9 cellular contexts compared by ENCODE assay signal in genomic region chr12:54579696-54580333, GRCh38. TPM values are rescaled to one million over a fixed set of nuclear protein-coding genes. Genes with fewer than 3 reads are reported as not detected.
DNase-seq lines count a peak whose midpoint lies in the region; TF ChIP-seq lines count a peak whose summit lies in the region.
"Had no signal": no experiment of that assay in that cellular context is flagged by ENCODE, and none has a peak within 500 bp of the region (broad histone marks: within the 10 kb centered on the region; RNA-seq: fewer than 3 reads in every experiment).

No MANE protein-coding gene starts in this region.

- no peaks in the 10 kb centered on the region for H3K9me3 Mint-ChIP-seq in H9

- H3K36me3 ChIP-seq in Loucy (ENCODE audit: insufficient read depth, low read length) (peaks cover 40% of the 10 kb centered on the region; the same call in 1 of the 2 replicates), iPS DF 6.9 (ENCODE audit: control insufficient read depth, insufficient read depth, low read length) (no peaks in the 10 kb centered on the region)

- no peak overlapping the region for H4K5ac ChIP-seq in H9 (ENCODE audit: insufficient read length, low read depth, low read length)

- no peak overlapping the region for H3K18ac ChIP-seq in H9 (ENCODE audit: insufficient read length, low read depth, low read length)

- H2BK5ac ChIP-seq in H9 (ENCODE audit: insufficient read length, low read length), result no peak overlapping the region

- H4K8ac ChIP-seq in H9 (replicated peaks; ENCODE audit: insufficient read length, low read depth, low read length), result no peak overlapping the region

- H3K9ac ChIP-seq in H9 (ENCODE audit: extremely low read depth, insufficient read length, low read length), result no peak overlapping the region
- no peak overlapping the region for H3K9ac ChIP-seq in Loucy (ENCODE audit: low read depth, low read length, poor library complexity, severe bottlenecking)

- no peak overlapping the region for H2BK15ac ChIP-seq in H9 (ENCODE audit: low read depth, low read length)

- no peaks in the 10 kb centered on the region for H3K9me2 ChIP-seq in Loucy (replicated peaks; ENCODE audit: low read depth, low read length)

- no peak overlapping the region for H2AK5ac ChIP-seq in H9 (ENCODE audit: insufficient read length, low read length)

- peaks cover 0 to 6% (median 0%) of the 10 kb centered on the region in 3 experiments; a peak in 4 of 7 replicates for H3K36me3 Mint-ChIP-seq in H9 (ENCODE audit: insufficient read depth in 1 of 3, low read depth in 3 of 3)

- no peak overlapping the region for H3K27ac ChIP-seq in H9 (ENCODE audit: insufficient read length, low read depth, low read length)
- H3K27ac ChIP-seq in iPS DF 6.9 (ENCODE audit: low read length), result no peak overlapping the region
- H3K27ac ChIP-seq: BLaER1 treated with 17β-estradiol and CSF1 and Interleukin-3, amounts not matched to agents 10 nM and 100 nM had no signal

- no peaks in the 10 kb centered on the region for H3F3A ChIP-seq in Loucy (ENCODE audit: low read depth)

- no peaks in the 10 kb centered on the region for H3K79me2 ChIP-seq in H9 (ENCODE audit: insufficient read depth, low read length)
- H3K79me2 ChIP-seq in Loucy (ENCODE audit: insufficient read depth, low read length), result no peaks in the 10 kb centered on the region

- H3K9me3 ChIP-seq in H9 (ENCODE audit: control insufficient read depth, low read depth, low read length) (no peaks in the 10 kb centered on the region), Loucy (ENCODE audit: insufficient read depth, low read depth, low read length) (no peaks in the 10 kb centered on the region), iPS DF 6.9 (ENCODE audit: control insufficient read depth, insufficient read depth, low read length) (no peaks in the 10 kb centered on the region)
- H3K9me3 ChIP-seq: BLaER1 treated with 17β-estradiol and CSF1 and Interleukin-3, amounts not matched to agents 10 nM and 100 nM had no signal

- H2BK20ac ChIP-seq in H9 (ENCODE audit: low read depth, low read length, poor library complexity, severe bottlenecking), result no peak overlapping the region

- peak overlapping the region in 1 of 3 experiments; percentile 17; a peak in 1 of 7 replicates for H3K27ac Mint-ChIP-seq in H9

- no CpG with 5 or more reads among the region's 11 CpGs for WGBS in H9 (ENCODE audit: extremely low coverage, insufficient read length, low lambda C conversion rate)
- WGBS in iPS DF 6.9 (ENCODE audit: insufficient coverage, insufficient read length), result no CpG with 5 or more reads among the region's 11 CpGs

- H4K20me1 ChIP-seq in H9 (ENCODE audit: control insufficient read depth, insufficient read depth, insufficient read length), result no peaks in the 10 kb centered on the region
- H4K20me1 ChIP-seq in Loucy (ENCODE audit: insufficient read depth, low read length, poor library complexity, severe bottlenecking), result no peaks in the 10 kb centered on the region

- peaks cover 23 to 40% of the 10 kb centered on the region in 2 experiments for H3K4me1 Mint-ChIP-seq in H9

- no peak overlapping the region for H3K14ac ChIP-seq in H9 (ENCODE audit: insufficient read depth, low read length)

- H3K27me3 ChIP-seq in H9 (ENCODE audit: insufficient read depth, low read length) (no peaks in the 10 kb centered on the region), Loucy (ENCODE audit: insufficient read depth, low read length, poor library complexity, severe bottlenecking) (no peaks in the 10 kb centered on the region), iPS DF 6.9 (ENCODE audit: control insufficient read depth, insufficient read depth, low read length) (no peaks in the 10 kb centered on the region)
- H3K27me3 ChIP-seq: BLaER1 treated with 17β-estradiol and CSF1 and Interleukin-3, amounts not matched to agents 10 nM and 100 nM had no signal

- no peak overlapping the region for H3K23ac ChIP-seq in H9 (ENCODE audit: insufficient read length, low read depth, low read length)

- no peak overlapping the region for H3T11ph ChIP-seq in H9 (ENCODE audit: low read length)

- H2BK120ac ChIP-seq in H9 (ENCODE audit: low read depth, low read length, poor library complexity, severe bottlenecking), result no peak overlapping the region

- no peak overlapping the region for H3K4me3 ChIP-seq in Loucy (ENCODE audit: low read length, poor library complexity, severe bottlenecking)
- no peak overlapping the region for H3K4me3 ChIP-seq in iPS DF 6.9 (ENCODE audit: low read length)
- H3K4me3 ChIP-seq: BLaER1 treated with 17β-estradiol and CSF1 and Interleukin-3, amounts not matched to agents 10 nM and 100 nM had no signal

- H2AFZ ChIP-seq in H9 (ENCODE audit: low read length) (no peak overlapping the region), Loucy (ENCODE audit: low read length) (no peak overlapping the region)

- H3K27me3 Mint-ChIP-seq in H9 (ENCODE audit: low read depth), result peaks cover 75% of the 10 kb centered on the region

- DNase-seq in NCI-H1436 (lab: John Stamatoyannopoulos, UW) (peak; percentile 15), NCI-H1436 treated with DMSO at 0.1 percent for 48 hours (lab: John Stamatoyannopoulos, UW) (no peak), H9 (peak; percentile 95), T-helper 9 cell (peak; percentile 81), astrocyte of the hippocampus (ENCODE audit: low read depth, low spot score) (peak; percentile 86), iPS DF 6.9 (ENCODE audit: low read depth, low spot score) (peak; percentile 61)
- DNase-seq in stimulated activated CD4-positive, alpha-beta T cell treated with anti-CD3 and anti-CD28 coated beads, Interleukin-12 subunit alpha, Interleukin-12 subunit beta, amount 100 ng/mL, for 24 hours (ENCODE audit: low read depth in 2 of 2), result peak; percentile 59 to 89

- TF ChIP-seq CTCF in H9 (conservative IDR thresholded peaks at IDR 0.05), result peak; percentile 98
- TF ChIP-seq CTCF in Loucy (conservative IDR thresholded peaks at IDR 0.05; ENCODE audit: low read length), result peak; percentile 98

- H3K56ac ChIP-seq in H9 (ENCODE audit: insufficient read length, low read depth, low read length), result no peak overlapping the region

- H3K4me1 ChIP-seq in H9 (ENCODE audit: insufficient read depth, low read length), result no peaks in the 10 kb centered on the region
- H3K4me1 ChIP-seq in Loucy (ENCODE audit: insufficient read depth, low read length, poor library complexity, severe bottlenecking), result no peaks in the 10 kb centered on the region
- no peaks in the 10 kb centered on the region for H3K4me1 ChIP-seq in iPS DF 6.9 (ENCODE audit: control insufficient read depth, insufficient read depth, low read length)

- H3K4me3 Mint-ChIP-seq in H9, result no peak overlapping the region

- H3K4ac ChIP-seq in H9 (ENCODE audit: low read depth, low read length), result no peak overlapping the region

- no peak overlapping the region for H4K91ac ChIP-seq in H9 (ENCODE audit: insufficient read length, low read depth, low read length)

- no peaks in the 10 kb centered on the region for H3K79me1 ChIP-seq in H9 (ENCODE audit: insufficient read depth, low read depth, low read length, poor library complexity, severe bottlenecking)

- H3K4me2 ChIP-seq in H9 (ENCODE audit: insufficient read depth, insufficient read length, low read length) (no peak overlapping the region), Loucy (ENCODE audit: low read depth, low read length, poor library complexity, severe bottlenecking) (no peak overlapping the region)

- no peaks in the 10 kb centered on the region for H3K23me2 ChIP-seq in H9 (ENCODE audit: insufficient read length, low read depth, low read length, poor library complexity, severe bottlenecking)

- H2BK12ac ChIP-seq in H9 (ENCODE audit: insufficient read length, low read depth, low read length), result no peak overlapping the region

RNA-seq across cellular contexts. Expression of gene PPP1R1A, which starts 8.6 kb away (rescaled TPM):
- 4.3 and 8.5 TPM in 2 replicates for total RNA-seq in H9 (2021)

RNA-seq across cellular contexts. Expression of gene PDE1B, which starts 30.4 kb away (rescaled TPM):
- 1.6 and 2.1 TPM in 2 replicates for total RNA-seq in H9 (2021)

RNA-seq across cellular contexts. Expression of gene LACRT, which starts 54.9 kb away (rescaled TPM):
- total RNA-seq in H9 (2021), result not detected in 2 replicates
